1 cellular context compared by ENCODE assay signal in genomic region chr3:98966862-98967554, GRCh38.
TF ChIP-seq lines count a peak whose summit lies in the region.

No MANE protein-coding gene starts in this region.

TF ChIP-seq in endothelial cell of umbilical vein, 7 proteins besides CTCF, POLR2A, EP300 and RAD21:
- TF ChIP-seq JUN (IDR thresholded peaks at IDR 0.05; ENCODE audit: borderline replicate concordance, insufficient read depth, insufficient read length, low read depth) (no peak), EZH2 (IDR thresholded peaks at IDR 0.05; ENCODE audit: borderline replicate concordance, low read depth, low read length, severe bottlenecking) (no peak), POLR2AphosphoS5 (IDR thresholded peaks at IDR 0.05; ENCODE audit: insufficient read depth, low read depth, low read length) (no peak), MYC (IDR thresholded peaks at IDR 0.05; ENCODE audit: low read depth, low read length) (no peak), GATA2 (IDR thresholded peaks at IDR 0.05; ENCODE audit: insufficient read depth, insufficient read length, low read depth, low read length) (no peak), FOS (IDR thresholded peaks at IDR 0.05; ENCODE audit: borderline replicate concordance, insufficient read depth, low read length) (no peak)
- TF ChIP-seq, protein P1, sequence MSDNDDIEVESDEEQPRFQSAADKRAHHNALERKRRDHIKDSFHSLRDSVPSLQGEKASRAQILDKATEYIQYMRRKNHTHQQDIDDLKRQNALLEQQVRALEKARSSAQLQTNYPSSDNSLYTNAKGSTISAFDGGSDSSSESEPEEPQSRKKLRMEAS (IDR thresholded peaks at IDR 0.05; ENCODE audit: insufficient read depth, insufficient read length): no peak
